ENCODE assay signal across 8 cellular contexts in genomic region chr2:126657636-126658315, GRCh38. TPM values are rescaled to one million over a fixed set of nuclear protein-coding genes. Genes with fewer than 3 reads are reported as not detected.
DNase-seq lines count a peak whose midpoint lies in the region; ATAC-seq and TF ChIP-seq lines count a peak whose summit lies in the region.

No MANE protein-coding gene starts in this region.

- POLR2A ChIA-PET in CD8-positive, alpha-beta memory T cell (lab: Charles Lee) = interaction anchor here (0.9 to 1.1 kb wide), 2 partner anchors 19 to 1047 kb away, joined by 3 read pairs; no protein-coding TSS in a partner anchor

- H3K9ac ChIP-seq in mammary epithelial cell (ENCODE audit: insufficient read depth, low read length) = no peak overlapping the region

- ATAC-seq in GM21423 (IDR thresholded peaks at IDR 0.05; ENCODE audit: unreplicated experiment) = peak; percentile 69
- ATAC-seq in left colon = peak; percentile 69

- no peak for TF ChIP-seq CTCF in mammary epithelial cell (conservative IDR thresholded peaks at IDR 0.05 in 1 of 2, IDR thresholded peaks at IDR 0.05 in 1 of 2; ENCODE audit: extremely low read depth in 1 of 2, insufficient read depth in 1 of 2, low read depth in 1 of 2, low read length in 2 of 2)

- H3K27ac Mint-ChIP-seq in CD8-positive, alpha-beta memory T cell = peak overlapping the region; percentile 88 to 100 (median 99)

- H3K4me2 ChIP-seq in mammary epithelial cell (ENCODE audit: insufficient read depth, low read depth, low read length) = no peak overlapping the region

- no TSS peak for BruUV-seq in mammary epithelial cell (replicated peaks; lab: Mats Ljungman, UMichigan)

- peak overlapping the region; percentile 74 for H3K4me3 ChIP-seq in CD8-positive, alpha-beta memory T cell (ENCODE audit: low read length)
- H3K4me3 ChIP-seq in mammary epithelial cell (replicated peaks in 1 of 3; ENCODE audit: insufficient read depth in 1 of 3, low read depth in 2 of 3, low read length in 3 of 3) = no peak overlapping the region

- H3K9me3 ChIP-seq in CD8-positive, alpha-beta memory T cell (ENCODE audit: low read length) = no peaks in the 10 kb centered on the region
- H3K9me3 ChIP-seq in mammary epithelial cell (replicated peaks; ENCODE audit: insufficient read depth, low read length) = no peaks in the 10 kb centered on the region

- 1% methylated on average over 10 of the region's 14 CpGs for WGBS in mammary epithelial cell (ENCODE audit: low coverage, missing lambda C conversion rate)

- no peaks in the 10 kb centered on the region for H3K36me3 ChIP-seq in CD8-positive, alpha-beta memory T cell (ENCODE audit: insufficient read depth, low read length)
- H3K36me3 ChIP-seq in mammary epithelial cell (ENCODE audit: insufficient read depth, low read length) = no peaks in the 10 kb centered on the region

- H3K9me3 Mint-ChIP-seq in CD8-positive, alpha-beta memory T cell = no peaks in the 10 kb centered on the region

- peak overlapping the region; percentile 94 for H2AFZ ChIP-seq in mammary epithelial cell (ENCODE audit: low read depth, low read length)

- intact Hi-C loops in mammary epithelial cell (cut with micrococcal nuclease) = no loop called here
- intact Hi-C loops in left colon (cut with DNase I, micrococcal nuclease) = no loop called here

- peaks cover 0 to 3% of the 10 kb centered on the region in 2 donors for H3K27me3 Mint-ChIP-seq in CD8-positive, alpha-beta memory T cell

- peak overlapping the region; percentile 86 for H3K27ac ChIP-seq in CD8-positive, alpha-beta memory T cell (ENCODE audit: low read depth, low read length)
- H3K27ac ChIP-seq in mammary epithelial cell (ENCODE audit: insufficient read depth, low read depth, low read length) = no peak overlapping the region

- no peaks in the 10 kb centered on the region for H4K20me1 ChIP-seq in mammary epithelial cell (ENCODE audit: insufficient read depth, low read length)

- no peaks in the 10 kb centered on the region for H3K27me3 ChIP-seq in CD8-positive, alpha-beta memory T cell (ENCODE audit: insufficient read depth, low read length, poor library complexity, severe bottlenecking)
- H3K27me3 ChIP-seq in mammary epithelial cell (ENCODE audit: insufficient read depth, low read length) = no peaks in the 10 kb centered on the region

- CTCF ChIA-PET in CD8-positive, alpha-beta memory T cell (lab: Charles Lee) = interaction anchor here (1.1 to 1.5 kb wide), 2 partner anchors 117 to 130 kb away, joined by 4 to 5 read pairs; no protein-coding TSS in a partner anchor
- CTCF ChIA-PET in mammary epithelial cell (lab: Charles Lee; ENCODE audit: low non-redundant PET) = no interaction called here

- in situ Hi-C loops in mammary epithelial cell (cut with MboI; ENCODE audit: low sequenced_read_pairs in 2 of 2) = no loop called here

- H3K4me1 Mint-ChIP-seq in CD8-positive, alpha-beta memory T cell = peaks cover 64 to 71% (median 70%) of the 10 kb centered on the region in 3 donors

- H3K4me1 ChIP-seq in CD8-positive, alpha-beta memory T cell (ENCODE audit: insufficient read depth, low read length) = peaks cover 62% of the 10 kb centered on the region
- peaks cover 21% of the 10 kb centered on the region for H3K4me1 ChIP-seq in mammary epithelial cell (ENCODE audit: insufficient read depth, low read length)

- dilution Hi-C loops in mammary epithelial cell (cut with HindIII; ENCODE audit: low sequenced_read_pairs) = no loop called here

- no peaks in the 10 kb centered on the region for H3K79me2 ChIP-seq in mammary epithelial cell (ENCODE audit: insufficient read depth, low read length)

- H3K36me3 Mint-ChIP-seq in CD8-positive, alpha-beta memory T cell = peaks cover 0 to 34% (median 5%) of the 10 kb centered on the region in 3 donors

- peak; percentile 61 to 87 (median 75) for DNase-seq in CD8-positive, alpha-beta memory T cell
- peak; percentile 95 for DNase-seq in HS-5 (ENCODE audit: low read depth)
- DNase-seq in UCSD-AML1 (lab: John Stamatoyannopoulos, UW; ENCODE audit: unreplicated experiment) = peak; percentile 87
- peak; percentile 1 for DNase-seq in mammary epithelial cell
- DNase-seq in left colon = peak; percentile 74 to 82
- DNase-seq in stimulated activated CD4-positive, alpha-beta T cell treated with anti-CD3 and anti-CD28 coated beads, Interleukin-2, amount 100 ng/mL, for 4 hours (ENCODE audit: low read depth) = peak; percentile 32
- no peak for DNase-seq in LoVo (ENCODE audit: low spot score)

- H3K4me3 Mint-ChIP-seq in CD8-positive, alpha-beta memory T cell = peak overlapping the region; percentile 93 to 99 (median 96)

RNA-seq across cellular contexts. Expression of gene GYPC, which starts 1.8 kb away (rescaled TPM):
- total RNA-seq in CD8-positive, alpha-beta memory T cell = 100 to 1,000 TPM; 102 TPM
- 226 TPM for polyA plus RNA-seq in CD8-positive, alpha-beta memory T cell
- total RNA-seq in mammary epithelial cell (10 to 100 TPM in 1 of 2 donors, not detected in 1; 49.7 TPM), left colon (10 to 100 TPM in 1 of 2 donors, 1 to 10 TPM in 1; 7.2 to 20.5 TPM)
- 1.00 TPM for polyA plus RNA-seq in mammary epithelial cell
- 3.2 TPM for polyA minus RNA-seq in mammary epithelial cell
